In the genomic region with DNA sequence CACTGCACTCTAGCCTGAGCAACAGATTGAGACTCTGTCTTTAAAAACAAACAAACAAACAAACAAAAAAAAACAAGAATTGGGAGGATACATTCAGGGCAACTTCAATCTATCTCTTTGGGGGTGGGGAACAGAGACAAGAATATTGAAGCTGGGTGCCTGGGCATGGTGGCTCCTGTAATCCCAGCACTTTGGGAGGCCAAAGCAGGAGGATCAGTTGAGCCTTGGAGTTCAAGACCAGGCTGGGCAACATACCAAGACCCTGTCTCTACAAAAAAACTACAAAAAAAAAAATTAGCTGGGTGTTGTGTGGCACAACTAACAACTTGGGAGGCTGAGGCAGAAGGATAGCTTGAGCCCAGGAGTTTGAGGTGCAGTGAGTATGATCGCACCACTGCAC, we compare ENCODE assay signal across 8 cellular contexts. TPM values are rescaled to one million over a fixed set of nuclear protein-coding genes. Genes with fewer than 3 reads are reported as not detected.
A peak's percentile ranks its signal among the peaks of the same experiment; 100 is the strongest.
DNase-seq lines count a peak whose midpoint lies in the region; ATAC-seq lines count a peak whose summit lies in the region.

No MANE protein-coding gene starts in this region.

- no peaks in the 10 kb centered on the region for H3K27me3 ChIP-seq in subcutaneous abdominal adipose tissue (ENCODE audit: control insufficient read depth in 5 of 5, insufficient read depth in 4 of 5, low read length in 5 of 5)

- H3K9me3 Mint-ChIP-seq in activated CD4-positive, alpha-beta T cell treated with anti-CD3 and anti-CD28 coated beads for 36 hours (ENCODE audit: low read depth) = no peaks in the 10 kb centered on the region
- H3K9me3 Mint-ChIP-seq in activated T-helper 1 cell treated with anti-CD3 and anti-CD28 coated beads, Interleukin-12 subunit alpha, Interleukin-12 subunit beta, Interleukin-2, Interleukin-4 antibody, amounts not matched to agents 30 ng/mL and 10 ng/mL and 1 ng/mL, durations not matched to agents 14 hours and 24 hours and 36 hours = no peaks in the 10 kb centered on the region
- H3K9me3 Mint-ChIP-seq in immature natural killer cell = no peaks in the 10 kb centered on the region

- CTCF ChIA-PET in activated CD4-positive, alpha-beta T cell treated with anti-CD3 and anti-CD28 coated beads for 36 hours (lab: Charles Lee) = interaction anchor here (0.6 to 2.0 kb wide), 3 partner anchors 44 to 275 kb away, joined by 3 to 11 read pairs (median 4); no protein-coding TSS in a partner anchor

- ATAC-seq in activated CD4-positive, alpha-beta T cell treated with anti-CD3 and anti-CD28 coated beads for 36 hours = no peak
- ATAC-seq in GM21390 (IDR thresholded peaks at IDR 0.05; ENCODE audit: unreplicated experiment) (no peak), GM18907 (IDR thresholded peaks at IDR 0.05; ENCODE audit: unreplicated experiment) (no peak), GM21515 (IDR thresholded peaks at IDR 0.05; ENCODE audit: unreplicated experiment) (no peak)

- peak overlapping the region; percentile 66 for H3K4me3 Mint-ChIP-seq in activated CD4-positive, alpha-beta T cell treated with anti-CD3 and anti-CD28 coated beads for 36 hours
- peak overlapping the region; percentile 87 for H3K4me3 Mint-ChIP-seq in activated T-helper 1 cell treated with anti-CD3 and anti-CD28 coated beads, Interleukin-12 subunit alpha, Interleukin-12 subunit beta, Interleukin-2, Interleukin-4 antibody, amounts not matched to agents 30 ng/mL and 10 ng/mL and 1 ng/mL, durations not matched to agents 14 hours and 24 hours and 36 hours
- peak overlapping the region; percentile 66 to 85 (median 82) for H3K4me3 Mint-ChIP-seq in immature natural killer cell

- intact Hi-C loops in activated CD4-positive, alpha-beta T cell treated with anti-CD3 and anti-CD28 coated beads for 36 hours (cut with DNase I, micrococcal nuclease) = loop anchor here (5.0 kb wide), 4 partner anchors 607 to 1348 kb away; partner anchors contain the start of genes CTBP1 (in 1 of the 2), GRK4 (in 1 of the 2), NOP14 (in 1 of the 2) and RNF4 (in 1 of the 2)
- intact Hi-C loops in activated T-helper 1 cell treated with anti-CD3 and anti-CD28 coated beads, Interleukin-12 subunit alpha, Interleukin-12 subunit beta, Interleukin-2, Interleukin-4 antibody, amounts not matched to agents 30 ng/mL and 10 ng/mL and 1 ng/mL, durations not matched to agents 14 hours and 24 hours and 36 hours (cut with micrococcal nuclease) = loop anchor here (2.0 to 10.0 kb wide), 4 partner anchors 20 to 922 kb away; partner anchors contain the start of genes CTBP1, GAK, TMEM175 and UVSSA

- H3K36me3 Mint-ChIP-seq in activated CD4-positive, alpha-beta T cell treated with anti-CD3 and anti-CD28 coated beads for 36 hours (ENCODE audit: low read depth) = peaks cover 9% of the 10 kb centered on the region
- peaks cover 13% of the 10 kb centered on the region for H3K36me3 Mint-ChIP-seq in activated T-helper 1 cell treated with anti-CD3 and anti-CD28 coated beads, Interleukin-12 subunit alpha, Interleukin-12 subunit beta, Interleukin-2, Interleukin-4 antibody, amounts not matched to agents 30 ng/mL and 10 ng/mL and 1 ng/mL, durations not matched to agents 14 hours and 24 hours and 36 hours (ENCODE audit: low read depth)
- no peaks in the 10 kb centered on the region for H3K36me3 Mint-ChIP-seq in immature natural killer cell

- H3K4me1 ChIP-seq in subcutaneous abdominal adipose tissue (ENCODE audit: control insufficient read depth in 5 of 5, insufficient read depth in 5 of 5, low read length in 5 of 5) = peaks cover 9 to 78% (median 67%) of the 10 kb centered on the region in 5 donors

- POLR2A ChIA-PET in activated CD4-positive, alpha-beta T cell treated with anti-CD3 and anti-CD28 coated beads for 36 hours (lab: Charles Lee) = interaction anchor here (0.6 kb wide), 1 partner anchor 694 kb away, joined by 5 read pairs; no protein-coding TSS in a partner anchor

- peak overlapping the region; percentile 56 to 90 (median 82) for H3K9ac ChIP-seq in subcutaneous abdominal adipose tissue (ENCODE audit: low read length in 5 of 5)

- H3K27me3 Mint-ChIP-seq in activated CD4-positive, alpha-beta T cell treated with anti-CD3 and anti-CD28 coated beads for 36 hours = no peaks in the 10 kb centered on the region
- H3K27me3 Mint-ChIP-seq in activated T-helper 1 cell treated with anti-CD3 and anti-CD28 coated beads, Interleukin-12 subunit alpha, Interleukin-12 subunit beta, Interleukin-2, Interleukin-4 antibody, amounts not matched to agents 30 ng/mL and 10 ng/mL and 1 ng/mL, durations not matched to agents 14 hours and 24 hours and 36 hours (ENCODE audit: insufficient read depth) = no peaks in the 10 kb centered on the region
- peaks cover 0 to 6% (median 0%) of the 10 kb centered on the region in 3 donors for H3K27me3 Mint-ChIP-seq in immature natural killer cell (ENCODE audit: low read depth in 3 of 3)

- DNase-seq in activated CD4-positive, alpha-beta T cell treated with anti-CD3 and anti-CD28 coated beads for 36 hours = no peak
- no peak for DNase-seq in activated CD4-positive, alpha-beta T cell treated with anti-CD3 and anti-CD28 coated beads, Interleukin-2, amount 50 U/mL, for 1 hour
- no peak for DNase-seq in activated T-helper 1 cell treated with anti-CD3 and anti-CD28 coated beads, Interleukin-12 subunit alpha, Interleukin-12 subunit beta, Interleukin-2, Interleukin-4 antibody, amounts not matched to agents 30 ng/mL and 10 ng/mL and 1 ng/mL, durations not matched to agents 14 hours and 24 hours and 36 hours (ENCODE audit: low spot score)
- no peak for DNase-seq in immature natural killer cell

- H3K4me3 ChIP-seq in subcutaneous abdominal adipose tissue (ENCODE audit: low read depth in 1 of 5, low read length in 5 of 5) = peak overlapping the region; percentile 56 to 89 (median 78)

- H3K4me1 Mint-ChIP-seq in activated CD4-positive, alpha-beta T cell treated with anti-CD3 and anti-CD28 coated beads for 36 hours = peaks cover 47% of the 10 kb centered on the region
- H3K4me1 Mint-ChIP-seq in activated T-helper 1 cell treated with anti-CD3 and anti-CD28 coated beads, Interleukin-12 subunit alpha, Interleukin-12 subunit beta, Interleukin-2, Interleukin-4 antibody, amounts not matched to agents 30 ng/mL and 10 ng/mL and 1 ng/mL, durations not matched to agents 14 hours and 24 hours and 36 hours (ENCODE audit: low read depth) = peaks cover 37% of the 10 kb centered on the region
- peaks cover 37 to 48% of the 10 kb centered on the region in 2 donors for H3K4me1 Mint-ChIP-seq in immature natural killer cell

- peak overlapping the region; percentile 74 for H3K27ac ChIP-seq in subcutaneous abdominal adipose tissue (ENCODE audit: low read depth, low read length)

- peak overlapping the region; percentile 31 for H3K27ac Mint-ChIP-seq in activated CD4-positive, alpha-beta T cell treated with anti-CD3 and anti-CD28 coated beads for 36 hours
- H3K27ac Mint-ChIP-seq in activated T-helper 1 cell treated with anti-CD3 and anti-CD28 coated beads, Interleukin-12 subunit alpha, Interleukin-12 subunit beta, Interleukin-2, Interleukin-4 antibody, amounts not matched to agents 30 ng/mL and 10 ng/mL and 1 ng/mL, durations not matched to agents 14 hours and 24 hours and 36 hours = peak overlapping the region; percentile 68
- H3K27ac Mint-ChIP-seq in immature natural killer cell = peak overlapping the region; percentile 45 to 92 (median 56)

- H3K9me3 ChIP-seq in subcutaneous abdominal adipose tissue (ENCODE audit: control insufficient read depth in 5 of 5, low read length in 5 of 5) = no peaks in the 10 kb centered on the region

- peaks cover 0 to 2% (median 0%) of the 10 kb centered on the region in 5 donors for H3K36me3 ChIP-seq in subcutaneous abdominal adipose tissue (ENCODE audit: control insufficient read depth in 5 of 5, insufficient read depth in 5 of 5, low read length in 5 of 5)

RNA-seq across cellular contexts. Expression of gene LETM1, which starts 1.2 kb away (rescaled TPM):
- 10 to 100 TPM; 41.6 to 51.3 TPM for total RNA-seq in activated CD4-positive, alpha-beta T cell treated with anti-CD3 and anti-CD28 coated beads for 36 hours
- total RNA-seq in activated T-helper 1 cell treated with anti-CD3 and anti-CD28 coated beads, Interleukin-12 subunit alpha, Interleukin-12 subunit beta, Interleukin-2, Interleukin-4 antibody, amounts not matched to agents 30 ng/mL and 10 ng/mL and 1 ng/mL, durations not matched to agents 14 hours and 24 hours and 36 hours = 93.9 and 101 TPM in 2 replicates
- 10 to 100 TPM in 2 of 3 donors, 1 to 10 TPM in 1; 8.0 to 17.0 (median 10.6) TPM for polyA plus RNA-seq in immature natural killer cell

RNA-seq across cellular contexts. Expression of gene NSD2, which starts 16.4 kb away (rescaled TPM):
- total RNA-seq in activated CD4-positive, alpha-beta T cell treated with anti-CD3 and anti-CD28 coated beads for 36 hours = 100 to 1,000 TPM; 194 to 232 TPM
- 200 and 202 TPM in 2 replicates for total RNA-seq in activated T-helper 1 cell treated with anti-CD3 and anti-CD28 coated beads, Interleukin-12 subunit alpha, Interleukin-12 subunit beta, Interleukin-2, Interleukin-4 antibody, amounts not matched to agents 30 ng/mL and 10 ng/mL and 1 ng/mL, durations not matched to agents 14 hours and 24 hours and 36 hours
- polyA plus RNA-seq in immature natural killer cell = 1 to 10 TPM; 1.8 to 7.2 (median 4.4) TPM
